ENCODE assay signal across 8 cellular contexts in genomic region chr19:36054733-36055686, GRCh38. TPM values are rescaled to one million over a fixed set of nuclear protein-coding genes. Genes with fewer than 3 reads are reported as not detected.
DNase-seq lines count a peak whose midpoint lies in the region; ATAC-seq and TF ChIP-seq lines count a peak whose summit lies in the region.

TSS of gene WDR62 (plus strand) at chr19:36054897. CDS start at chr19:36054972, 75 bp downstream.

- H3K9ac ChIP-seq in trophoblast cell (ENCODE audit: low read length), result peak within 1 kb of the TSS; percentile 45

- peaks cover 6% of the 10 kb centered on the region for H3K79me2 ChIP-seq in trophoblast cell (ENCODE audit: control insufficient read depth, insufficient read depth, low read length, poor library complexity)

- H3K36me3 ChIP-seq in trophoblast cell (ENCODE audit: control insufficient read depth in 1 of 2, insufficient read depth in 2 of 2, low read length in 2 of 2), result peaks cover 6 to 15% of the 10 kb centered on the region in 2 experiments
- H3K36me3 ChIP-seq in upper lobe of right lung, result no peaks in the 10 kb centered on the region

- peak within 1 kb of the TSS; percentile 42 for H3K14ac ChIP-seq in trophoblast cell (ENCODE audit: low read length)

- peak within 1 kb of the TSS; percentile 79 for H4K8ac ChIP-seq in trophoblast cell (ENCODE audit: low read depth, low read length)

- H2AK5ac ChIP-seq in trophoblast cell (ENCODE audit: low read length), result no peak within 1 kb of the TSS

- peak within 1 kb of the TSS; percentile 85 for H4K91ac ChIP-seq in trophoblast cell (ENCODE audit: low read depth, low read length)

- H3K4me2 ChIP-seq in trophoblast cell (ENCODE audit: low read length), result peak within 1 kb of the TSS; percentile 86

- WGBS in trophoblast cell (ENCODE audit: extremely low coverage, insufficient coverage, insufficient read length), result no CpG with 5 or more reads among the region's 76 CpGs

- H2AFZ ChIP-seq in trophoblast cell (ENCODE audit: insufficient read depth, low read length, poor library complexity), result peak within 1 kb of the TSS; percentile 98

- peak within 1 kb of the TSS; percentile 98 for H3K4me3 Mint-ChIP-seq in activated naive CD4-positive, alpha-beta T cell treated with anti-CD3 and anti-CD28 coated beads, Interleukin-2, amount 50 U/mL, for 24 hours

- H2BK5ac ChIP-seq in trophoblast cell (ENCODE audit: low read depth, low read length, poor library complexity), result peak within 1 kb of the TSS; percentile 71

- TF ChIP-seq CTCF in GM12864 (IDR thresholded peaks at IDR 0.05; ENCODE audit: low read depth, low read length, missing control alignments), result no peak
- TF ChIP-seq CTCF in upper lobe of right lung (IDR thresholded peaks at IDR 0.05), result no peak

- H3K9me3 Mint-ChIP-seq in activated naive CD4-positive, alpha-beta T cell treated with anti-CD3 and anti-CD28 coated beads, Interleukin-2, amount 50 U/mL, for 24 hours, result no peaks in the 10 kb centered on the region

- peak within 1 kb of the TSS; percentile 35 for H3K4ac ChIP-seq in trophoblast cell (ENCODE audit: low read depth, low read length)

- peak within 1 kb of the TSS; percentile 50 for H4K12ac ChIP-seq in trophoblast cell (ENCODE audit: low read depth, low read length)

- no peaks in the 10 kb centered on the region for H3K36me3 Mint-ChIP-seq in activated naive CD4-positive, alpha-beta T cell treated with anti-CD3 and anti-CD28 coated beads, Interleukin-2, amount 50 U/mL, for 24 hours

- peaks cover 15% of the 10 kb centered on the region for H3K4me1 Mint-ChIP-seq in activated naive CD4-positive, alpha-beta T cell treated with anti-CD3 and anti-CD28 coated beads, Interleukin-2, amount 50 U/mL, for 24 hours

- intact Hi-C loops in Right ventricle myocardium inferior (cut with DNase I), result loop anchor here (1.0 to 10.0 kb wide), 4 partner anchors 41 to 120 kb away; partner anchors contain the start of genes ALKBH6, LRFN3, POLR2I and SDHAF1
- intact Hi-C loops in upper lobe of right lung (cut with DNase I), result no loop called here

- H3K23ac ChIP-seq in trophoblast cell (ENCODE audit: low read length), result no peak within 1 kb of the TSS

- H2BK12ac ChIP-seq in trophoblast cell (ENCODE audit: low read length), result no peak within 1 kb of the TSS

- peaks cover 15% of the 10 kb centered on the region for H3K79me1 ChIP-seq in trophoblast cell (ENCODE audit: low read length)

- H3K27ac Mint-ChIP-seq in activated naive CD4-positive, alpha-beta T cell treated with anti-CD3 and anti-CD28 coated beads, Interleukin-2, amount 50 U/mL, for 24 hours, result peak within 1 kb of the TSS; percentile 97

- ATAC-seq in HG02642 (IDR thresholded peaks at IDR 0.05; ENCODE audit: poor library complexity, unreplicated experiment) (peak; percentile 79), Right ventricle myocardium inferior (peak; percentile 89), upper lobe of right lung (peak; percentile 89)

- peak within 1 kb of the TSS; percentile 75 for H3K18ac ChIP-seq in trophoblast cell (ENCODE audit: low read length)

- peak within 1 kb of the TSS; percentile 93 for H3K27ac ChIP-seq in trophoblast cell (ENCODE audit: low read depth, low read length)
- peak within 1 kb of the TSS; percentile 89 for H3K27ac ChIP-seq in upper lobe of right lung

- peak within 1 kb of the TSS; percentile 30 for H2BK120ac ChIP-seq in trophoblast cell (ENCODE audit: insufficient read depth, low read length, poor library complexity)

- H3K27me3 Mint-ChIP-seq in activated naive CD4-positive, alpha-beta T cell treated with anti-CD3 and anti-CD28 coated beads, Interleukin-2, amount 50 U/mL, for 24 hours, result no peaks in the 10 kb centered on the region

- H3K9me3 ChIP-seq in trophoblast cell (ENCODE audit: insufficient read depth, low read depth, low read length) (peaks cover 3% of the 10 kb centered on the region), upper lobe of right lung (no peaks in the 10 kb centered on the region)

- H3K4me1 ChIP-seq in trophoblast cell (ENCODE audit: control insufficient read depth in 1 of 2, insufficient read depth in 2 of 2, low read length in 2 of 2) (peaks cover 0 to 3% of the 10 kb centered on the region in 2 experiments), upper lobe of right lung (peaks cover 5% of the 10 kb centered on the region)

- H3K4me3 ChIP-seq in GM12864 (ENCODE audit: low read depth, low read length) (peak within 1 kb of the TSS; percentile 59), trophoblast cell (ENCODE audit: low read depth, low read length) (peak within 1 kb of the TSS; percentile 92), upper lobe of right lung (peak within 1 kb of the TSS; percentile 70)

- H3K27me3 ChIP-seq in trophoblast cell (ENCODE audit: insufficient read depth, low read length), result no peaks in the 10 kb centered on the region
- no peaks in the 10 kb centered on the region for H3K27me3 ChIP-seq in upper lobe of right lung

- DNase-seq in GM12864 (ENCODE audit: low read depth), result peak; percentile 58
- peak; percentile 95 for DNase-seq in NCI-H1105 treated with DMSO at 0.1 percent for 48 hours (lab: John Stamatoyannopoulos, UW)
- DNase-seq in SKM-1 (lab: John Stamatoyannopoulos, UW; ENCODE audit: unreplicated experiment), result peak; percentile 86
- peak; percentile 98 for DNase-seq in Right ventricle myocardium inferior (ENCODE audit: missing footprints)
- peak; percentile 92 to 94 for DNase-seq in trophoblast cell
- DNase-seq in upper lobe of right lung, result peak; percentile 97

RNA-seq across cellular contexts. Expression of gene WDR62, which starts in this region (rescaled TPM):
- total RNA-seq in Right ventricle myocardium inferior (25.5 TPM), upper lobe of right lung (0.93 TPM)
- 7.6 and 7.7 TPM in 2 replicates for polyA plus RNA-seq in trophoblast cell (2013)

Comparison
In these comparisons a context has a peak if more than half of its experiments do, and no peak if none do; other contexts are left out.
1. Peak in every context shown above with its lines: DNase-seq, ATAC-seq, H3K4me3 ChIP-seq and H3K27ac ChIP-seq.
2. RNA of gene WDR62 (total RNA-seq): 25.5 TPM in Right ventricle myocardium inferior (single experiment); 0.93 TPM in upper lobe of right lung (single experiment); every median in the first group is over 10 times any median in the second.
3. Peak in DNase-seq, ATAC-seq, H3K4me3 ChIP-seq and H3K27ac ChIP-seq in upper lobe of right lung; RNA of the gene not detected or under 1 TPM.